Comparison of ENCODE assay signal across 1 cellular context in genomic region chr17:64661981-64662773, GRCh38.
TF ChIP-seq lines count a peak whose summit lies in the region.

SMURF2 (minus strand) TSS chr17:64662307; CDS start chr17:64661880, 427 bp downstream.

TF ChIP-seq in HepG2, 621 proteins besides CTCF, POLR2A, EP300 and RAD21 (continued from another document and continues in another):
- TF ChIP-seq, protein P1, sequence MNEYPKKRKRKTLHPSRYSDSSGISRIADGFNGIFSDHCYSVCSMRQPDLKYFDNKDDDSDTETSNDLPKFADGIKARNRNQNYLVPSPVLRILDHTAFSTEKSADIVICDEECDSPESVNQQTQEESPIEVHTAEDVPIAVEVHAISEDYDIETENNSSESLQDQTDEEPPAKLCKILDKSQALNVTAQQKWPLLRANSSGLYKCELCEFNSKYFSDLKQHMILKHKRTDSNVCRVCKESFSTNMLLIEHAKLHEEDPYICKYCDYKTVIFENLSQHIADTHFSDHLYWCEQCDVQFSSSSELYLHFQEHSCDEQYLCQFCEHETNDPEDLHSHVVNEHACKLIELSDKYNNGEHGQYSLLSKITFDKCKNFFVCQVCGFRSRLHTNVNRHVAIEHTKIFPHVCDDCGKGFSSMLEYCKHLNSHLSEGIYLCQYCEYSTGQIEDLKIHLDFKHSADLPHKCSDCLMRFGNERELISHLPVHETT (CRISPR knock-in tag; conservative IDR thresholded peaks at IDR 0.05) = no peak
- TF ChIP-seq ATF6 (CRISPR knock-in tag; conservative IDR thresholded peaks at IDR 0.05) = no peak
- TF ChIP-seq ZNF329 (CRISPR knock-in tag; IDR thresholded peaks at IDR 0.05; ENCODE audit: low read depth) = 0 out of 2 replicates have a peak, but pooled peaks have one; percentile 47
- no peak for TF ChIP-seq ZNF674 (CRISPR knock-in tag; IDR thresholded peaks at IDR 0.05; ENCODE audit: low read depth)
- TF ChIP-seq HMGA1 (CRISPR knock-in tag; conservative IDR thresholded peaks at IDR 0.05) = no peak
- no peak; the same call in 1 of the 2 replicates for TF ChIP-seq ZNF792 (CRISPR knock-in tag; IDR thresholded peaks at IDR 0.05)
- TF ChIP-seq ZNF468 (CRISPR knock-in tag; IDR thresholded peaks at IDR 0.05) = no peak
- no peak for TF ChIP-seq GPBP1L1 (CRISPR knock-in tag; IDR thresholded peaks at IDR 0.05)
- TF ChIP-seq DMAP1 (CRISPR knock-in tag; IDR thresholded peaks at IDR 0.05) = peak; percentile 31; the same call in 1 of the 2 replicates
- TF ChIP-seq NBN (conservative IDR thresholded peaks at IDR 0.05) = no peak
- no peak for TF ChIP-seq ZNF83 (CRISPR knock-in tag; IDR thresholded peaks at IDR 0.05; ENCODE audit: borderline replicate concordance)
- no peak for TF ChIP-seq ZNF484 (CRISPR knock-in tag; IDR thresholded peaks at IDR 0.05; ENCODE audit: borderline replicate concordance, low read depth)
- TF ChIP-seq TSC22D2 (CRISPR knock-in tag; IDR thresholded peaks at IDR 0.05; ENCODE audit: borderline replicate concordance) = no peak
- TF ChIP-seq ZNF501 (CRISPR knock-in tag; IDR thresholded peaks at IDR 0.05) = peak; percentile 21; the same call in 1 of the 2 replicates
- TF ChIP-seq TP53 (CRISPR knock-in tag; conservative IDR thresholded peaks at IDR 0.05) = 0 out of 2 replicates have a peak, but pooled peaks have one; percentile 21
- no peak for TF ChIP-seq JARID2 (CRISPR knock-in tag; IDR thresholded peaks at IDR 0.05; ENCODE audit: insufficient replicate concordance)
- TF ChIP-seq ZNF569 (CRISPR knock-in tag; IDR thresholded peaks at IDR 0.05; ENCODE audit: borderline replicate concordance) = no peak
- no peak for TF ChIP-seq RFX5 (IDR thresholded peaks at IDR 0.05; ENCODE audit: low read depth, low read length)
- no peak for TF ChIP-seq ZNF572 (CRISPR knock-in tag; IDR thresholded peaks at IDR 0.05)
- no peak for TF ChIP-seq ZNF318 (CRISPR knock-in tag; IDR thresholded peaks at IDR 0.05)
- TF ChIP-seq ZNF143 (CRISPR knock-in tag; IDR thresholded peaks at IDR 0.05) = peak; percentile 48
- TF ChIP-seq ZNF512 (CRISPR knock-in tag; IDR thresholded peaks at IDR 0.05) = no peak
- TF ChIP-seq, protein P2, sequence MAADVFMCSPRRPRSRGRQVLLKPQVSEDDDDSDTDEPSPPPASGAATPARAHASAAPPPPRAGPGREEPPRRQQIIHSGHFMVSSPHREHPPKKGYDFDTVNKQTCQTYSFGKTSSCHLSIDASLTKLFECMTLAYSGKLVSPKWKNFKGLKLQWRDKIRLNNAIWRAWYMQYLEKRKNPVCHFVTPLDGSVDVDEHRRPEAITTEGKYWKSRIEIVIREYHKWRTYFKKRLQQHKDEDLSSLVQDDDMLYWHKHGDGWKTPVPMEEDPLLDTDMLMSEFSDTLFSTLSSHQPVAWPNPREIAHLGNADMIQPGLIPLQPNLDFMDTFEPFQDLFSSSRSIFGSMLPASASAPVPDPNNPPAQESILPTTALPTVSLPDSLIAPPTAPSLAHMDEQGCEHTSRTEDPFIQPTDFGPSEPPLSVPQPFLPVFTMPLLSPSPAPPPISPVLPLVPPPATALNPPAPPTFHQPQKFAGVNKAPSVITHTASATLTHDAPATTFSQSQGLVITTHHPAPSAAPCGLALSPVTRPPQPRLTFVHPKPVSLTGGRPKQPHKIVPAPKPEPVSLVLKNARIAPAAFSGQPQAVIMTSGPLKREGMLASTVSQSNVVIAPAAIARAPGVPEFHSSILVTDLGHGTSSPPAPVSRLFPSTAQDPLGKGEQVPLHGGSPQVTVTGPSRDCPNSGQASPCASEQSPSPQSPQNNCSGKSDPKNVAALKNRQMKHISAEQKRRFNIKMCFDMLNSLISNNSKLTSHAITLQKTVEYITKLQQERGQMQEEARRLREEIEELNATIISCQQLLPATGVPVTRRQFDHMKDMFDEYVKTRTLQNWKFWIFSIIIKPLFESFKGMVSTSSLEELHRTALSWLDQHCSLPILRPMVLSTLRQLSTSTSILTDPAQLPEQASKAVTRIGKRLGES (CRISPR knock-in tag; IDR thresholded peaks at IDR 0.05; ENCODE audit: borderline replicate concordance) = 0 out of 2 replicates have a peak, but pooled peaks have one; percentile 1
- TF ChIP-seq RORA (CRISPR knock-in tag; IDR thresholded peaks at IDR 0.05) = no peak
- no peak for TF ChIP-seq TBX3 (IDR thresholded peaks at IDR 0.05; ENCODE audit: borderline replicate concordance)
- TF ChIP-seq NR2F1 (CRISPR knock-in tag; IDR thresholded peaks at IDR 0.05) = no peak
- TF ChIP-seq ZBTB4 (CRISPR knock-in tag; IDR thresholded peaks at IDR 0.05; ENCODE audit: borderline replicate concordance) = no peak
- no peak for TF ChIP-seq ZNF383 (CRISPR knock-in tag; IDR thresholded peaks at IDR 0.05; ENCODE audit: borderline replicate concordance)
- peak; percentile 73; the same call in 1 of the 2 replicates for TF ChIP-seq MAZ (IDR thresholded peaks at IDR 0.05; ENCODE audit: borderline replicate concordance, low read depth, low read length)
- peak; percentile 89 for TF ChIP-seq MAZ (CRISPR knock-in tag; IDR thresholded peaks at IDR 0.05; ENCODE audit: low read depth)
- TF ChIP-seq, protein P3, sequence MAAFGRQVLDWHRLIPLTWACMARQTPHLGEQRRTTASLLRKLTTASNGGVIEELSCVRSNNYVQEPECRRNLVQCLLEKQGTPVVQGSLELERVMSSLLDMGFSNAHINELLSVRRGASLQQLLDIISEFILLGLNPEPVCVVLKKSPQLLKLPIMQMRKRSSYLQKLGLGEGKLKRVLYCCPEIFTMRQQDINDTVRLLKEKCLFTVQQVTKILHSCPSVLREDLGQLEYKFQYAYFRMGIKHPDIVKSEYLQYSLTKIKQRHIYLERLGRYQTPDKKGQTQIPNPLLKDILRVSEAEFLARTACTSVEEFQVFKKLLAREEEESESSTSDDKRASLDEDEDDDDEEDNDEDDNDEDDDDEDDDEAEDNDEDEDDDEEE (CRISPR knock-in tag; IDR thresholded peaks at IDR 0.05) = no peak
- TF ChIP-seq HES4 (CRISPR knock-in tag; IDR thresholded peaks at IDR 0.05; ENCODE audit: borderline replicate concordance) = peak; percentile 68; the same call in 1 of the 2 replicates
- TF ChIP-seq ATM (IDR thresholded peaks at IDR 0.05; ENCODE audit: borderline replicate concordance) = no peak
- TF ChIP-seq ZNF337 (CRISPR knock-in tag; IDR thresholded peaks at IDR 0.05; ENCODE audit: borderline replicate concordance, low read depth) = no peak
- TF ChIP-seq ZNF263 (CRISPR knock-in tag; IDR thresholded peaks at IDR 0.05) = peak; percentile 81
- TF ChIP-seq ZNF160 (CRISPR knock-in tag; IDR thresholded peaks at IDR 0.05) = no peak; the same call in 1 of the 2 replicates
- TF ChIP-seq TOPORS (CRISPR knock-in tag; IDR thresholded peaks at IDR 0.05) = no peak
- no peak for TF ChIP-seq KDM4B (CRISPR knock-in tag; IDR thresholded peaks at IDR 0.05)
